ENCODE assay signal across 30 cellular contexts in genomic region chr2:138365581-138365980, GRCh38.
"Had no signal": no experiment of that assay in that cellular context is flagged by ENCODE, and none has a peak within 500 bp of the region (broad histone marks: within the 10 kb centered on the region; RNA-seq: fewer than 3 reads in every experiment).

No MANE protein-coding gene starts in this region.

- H3K27ac ChIP-seq: brain microvascular endothelial cell, esophagus muscularis mucosa, gastrocnemius medialis, sigmoid colon, suprapubic skin, tibial nerve, VCaP had no signal

- DNase-seq: activated CD4-positive, alpha-beta T cell treated with anti-CD3 and anti-CD28 coated beads for 48 hours; activated CD4-positive, alpha-beta T cell treated with anti-CD3 and anti-CD28 coated beads, Interleukin-2, amount 50 U/mL, for 48 hours; activated CD8-positive, alpha-beta memory T cell treated with anti-CD3 and anti-CD28 coated beads for 24 hours; activated effector memory CD4-positive, alpha-beta T cell treated with Interleukin-2 at 50 U/mL for 16 hours; activated naive CD4-positive, alpha-beta T cell treated with Interleukin-2 at 50 U/mL for 16 hours; amniotic stem cell; brain microvascular endothelial cell; caudate nucleus; dermis blood vessel endothelial cell; effector CD4-positive, alpha-beta T cell; gastrocnemius medialis; glutamatergic neuron; islet precursor cell; left ventricle myocardium superior; naive thymus-derived CD4-positive, alpha-beta T cell; ovary; retina; sigmoid colon; stimulated activated CD4-positive, alpha-beta T cell treated with anti-CD3 and anti-CD28 coated beads, Interleukin-1b, Interleukin-23, amount 100 ng/mL, for 48 hours; stimulated activated CD4-positive, alpha-beta T cell treated with anti-CD3 and anti-CD28 coated beads, Interleukin-4, amount 100 ng/mL, for 4 hours; stimulated activated CD8-positive, alpha-beta memory T cell treated with anti-CD3 and anti-CD28 coated beads, Interleukin-4, amount 100 ng/mL, for 48 hours; stimulated activated naive CD8-positive, alpha-beta T cell treated with anti-CD3 and anti-CD28 coated beads, Interleukin-15, amount 100 ng/mL, for 72 hours; T-helper 1 cell had no signal

- H3K4me2 ChIP-seq: smooth muscle cell had no signal

- H3K4me3 ChIP-seq: esophagus muscularis mucosa, gastrocnemius medialis, ovary, sigmoid colon, smooth muscle cell, suprapubic skin, tibial nerve had no signal

- H3K27me3 ChIP-seq: brain microvascular endothelial cell, esophagus muscularis mucosa, gastrocnemius medialis, ovary, sigmoid colon, suprapubic skin, tibial nerve had no signal

- ATAC-seq: activated CD4-positive, CD25-positive, alpha-beta regulatory T cell treated with anti-CD3 and anti-CD28 coated beads, Interleukin-2, amount 50 U/mL, for 24 hours; gastrocnemius medialis; left ventricle myocardium superior; naive thymus-derived CD4-positive, alpha-beta T cell; stimulated activated memory B cell treated with anti-CD40 and anti-IgM and Interleukin-4, amounts not matched to agents 10 μg/mL and 1 μg/mL and 100 μg/mL, for 72 hours; stimulated activated naive CD8-positive, alpha-beta T cell treated with anti-CD3 and anti-CD28 coated beads, Interleukin-15, amount 100 ng/mL, for 72 hours had no signal

- H3K9me3 ChIP-seq: esophagus muscularis mucosa, gastrocnemius medialis, ovary, sigmoid colon, suprapubic skin, tibial nerve had no signal

- H3K36me3 ChIP-seq: brain microvascular endothelial cell, esophagus muscularis mucosa, gastrocnemius medialis, ovary, sigmoid colon, suprapubic skin, tibial nerve had no signal

- H3K4me1 ChIP-seq: gastrocnemius medialis, sigmoid colon had no signal
